In the genomic region with DNA sequence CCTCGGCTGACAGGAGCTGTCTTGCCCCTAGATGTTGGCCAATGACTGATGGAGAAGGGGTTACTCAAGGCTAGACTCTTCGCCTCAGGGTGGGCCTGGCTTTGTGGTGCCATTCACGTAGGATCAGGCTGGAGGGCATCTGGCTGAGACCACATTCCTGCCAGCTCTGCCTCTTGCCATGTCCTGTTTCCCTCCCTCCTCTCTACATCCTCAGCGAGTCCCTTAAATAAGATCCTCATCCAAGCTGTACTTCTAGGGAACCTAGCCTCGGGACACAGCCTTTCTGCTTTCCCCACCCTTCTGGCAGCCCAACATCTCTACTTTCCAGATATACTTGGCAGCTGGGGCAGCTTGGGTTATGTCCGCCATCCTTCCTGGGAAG, we compare ENCODE assay signal across 14 cellular contexts.
"Had no signal": no experiment of that assay in that cellular context is flagged by ENCODE, and none has a peak within 500 bp of the region (broad histone marks: within the 10 kb centered on the region; RNA-seq: fewer than 3 reads in every experiment).

No MANE protein-coding gene starts in this region.

- H3K36me3 Mint-ChIP-seq: activated naive CD8-positive, alpha-beta T cell; natural killer cell had no signal

- H3K27me3 ChIP-seq: cardiac muscle cell, colonic mucosa, upper lobe of right lung had no signal

- H3K27ac ChIP-seq: cardiac muscle cell, colonic mucosa, upper lobe of right lung had no signal

- H3K27me3 Mint-ChIP-seq: activated B cell treated with CpG ODN at 0.5 μM for 24 hours; activated T-cell treated with anti-CD3 and anti-CD28 coated beads, Interleukin-2, amount 50 U/mL, for 24 hours had no signal

- H3K4me1 Mint-ChIP-seq: natural killer cell had no signal

- H3K27ac Mint-ChIP-seq: activated B cell treated with CpG ODN at 0.5 μM for 24 hours; activated naive CD8-positive, alpha-beta T cell; activated T-cell treated with anti-CD3 and anti-CD28 coated beads, Interleukin-2, amount 50 U/mL, for 24 hours; effector memory CD8-positive, alpha-beta T cell; natural killer cell had no signal

- DNase-seq: activated B cell treated with CpG ODN at 0.5 μM for 24 hours; activated gamma-delta T cell; activated T-cell treated with anti-CD3 and anti-CD28 coated beads, Interleukin-2, amount 50 U/mL, for 24 hours; colonic mucosa; effector memory CD8-positive, alpha-beta T cell; glutamatergic neuron; natural killer cell; T-helper 2 cell; upper lobe of right lung had no signal

- H3K4me3 Mint-ChIP-seq: activated B cell treated with CpG ODN at 0.5 μM for 24 hours; activated naive CD8-positive, alpha-beta T cell; activated T-cell treated with anti-CD3 and anti-CD28 coated beads, Interleukin-2, amount 50 U/mL, for 24 hours; effector memory CD8-positive, alpha-beta T cell; natural killer cell had no signal

- H3K9me3 ChIP-seq: colonic mucosa, upper lobe of right lung had no signal

- ATAC-seq: effector memory CD8-positive, alpha-beta T cell; natural killer cell; upper lobe of right lung had no signal

- H3K4me1 ChIP-seq: colonic mucosa, upper lobe of right lung had no signal

- FAIRE-seq: astrocyte, TTC549 had no signal

- H3K36me3 ChIP-seq: colonic mucosa, upper lobe of right lung had no signal

- H3K9me3 Mint-ChIP-seq: activated B cell treated with CpG ODN at 0.5 μM for 24 hours; activated T-cell treated with anti-CD3 and anti-CD28 coated beads, Interleukin-2, amount 50 U/mL, for 24 hours; effector memory CD8-positive, alpha-beta T cell; natural killer cell had no signal

- H3K4me3 ChIP-seq: cardiac muscle cell, colonic mucosa, skin epidermis, upper lobe of right lung had no signal
